In the genomic region with DNA sequence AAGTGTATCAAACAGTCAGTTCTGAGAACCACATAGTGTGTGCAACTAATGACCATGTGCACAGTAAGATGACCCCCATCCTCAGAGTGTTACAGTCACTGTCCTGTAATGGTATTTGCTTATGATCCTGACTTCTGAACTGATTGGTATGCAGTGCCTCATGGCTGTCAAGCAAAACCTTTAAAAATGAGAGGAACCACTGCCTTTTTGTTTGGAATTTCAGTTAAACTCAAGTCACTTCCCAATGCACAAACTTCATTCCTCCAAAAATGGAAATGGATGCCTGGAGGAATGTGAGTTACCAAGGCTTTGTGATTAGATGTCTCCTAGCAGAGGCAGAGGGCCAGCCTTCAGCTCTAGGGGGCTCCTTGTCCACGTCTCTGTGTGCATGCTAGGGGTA, we compare ENCODE assay signal across 1 cellular context.
TF ChIP-seq lines count a peak whose summit lies in the region.

No MANE protein-coding gene starts in this region.

TF ChIP-seq in liver, 16 proteins besides CTCF, POLR2A, EP300 and RAD21 (continued from another document):
- no peak for TF ChIP-seq HNF4G (IDR thresholded peaks at IDR 0.05)
- no peak for TF ChIP-seq HNF4A (conservative IDR thresholded peaks at IDR 0.05)
- TF ChIP-seq TAF1 (conservative IDR thresholded peaks at IDR 0.05) = no peak
- TF ChIP-seq JUND (IDR thresholded peaks at IDR 0.05) = no peak
- peak; percentile 51 for TF ChIP-seq YY1 (IDR thresholded peaks at IDR 0.05)
- TF ChIP-seq FOXA2 (IDR thresholded peaks at IDR 0.05) = no peak
- TF ChIP-seq GABPA (IDR thresholded peaks at IDR 0.05 in 1 of 2, conservative IDR thresholded peaks at IDR 0.05 in 1 of 2) = no peak
- TF ChIP-seq SP1 (IDR thresholded peaks at IDR 0.05) = peak; percentile 7
